Comparison of ENCODE assay signal across 25 cellular contexts in the genomic region with DNA sequence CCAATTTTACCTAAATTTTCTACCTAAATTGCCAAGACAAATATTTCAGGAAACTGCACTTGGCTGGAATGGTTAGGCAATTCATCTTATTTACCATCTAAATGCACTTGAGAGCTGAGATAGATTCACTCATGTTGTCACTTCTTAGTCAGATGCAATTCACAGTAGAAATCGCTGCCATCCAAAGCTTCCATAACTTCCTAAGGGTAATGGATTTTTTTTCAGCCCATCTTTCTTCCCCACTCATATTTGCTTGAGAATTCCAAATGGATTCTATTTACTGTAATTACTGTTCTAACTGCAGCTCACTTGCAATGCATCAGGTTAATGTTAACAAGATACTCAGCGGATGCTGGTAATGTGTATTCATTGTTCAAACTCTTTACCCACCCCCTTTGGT.
"Had no signal": no experiment of that assay in that cellular context is flagged by ENCODE, and none has a peak within 500 bp of the region (broad histone marks: within the 10 kb centered on the region; RNA-seq: fewer than 3 reads in every experiment).

No MANE protein-coding gene starts in this region.

- H3K36me3 Mint-ChIP-seq: activated naive CD4-positive, alpha-beta T cell treated with anti-CD3 and anti-CD28 coated beads, Interleukin-2, amount 50 U/mL, for 72 hours; WTC11 had no signal

- H3K4me3 Mint-ChIP-seq: activated CD8-positive, alpha-beta T cell treated with anti-CD3 and anti-CD28 coated beads, Interleukin-2, amount 10 ng/mL, durations not matched to agents 7 days and 5 days; activated naive CD8-positive, alpha-beta T cell treated with anti-CD3 and anti-CD28 coated beads, Interleukin-2, amount 50 U/mL, for 24 hours; T-helper 17 cell; WTC11 had no signal

- H3K27ac ChIP-seq: ascending aorta, body of pancreas, coronary artery had no signal

- H3K9me3 Mint-ChIP-seq: activated naive CD4-positive, alpha-beta T cell treated with anti-CD3 and anti-CD28 coated beads, Interleukin-2, amount 50 U/mL, for 72 hours; activated naive CD8-positive, alpha-beta T cell treated with anti-CD3 and anti-CD28 coated beads, Interleukin-2, amount 50 U/mL, for 24 hours; WTC11 had no signal

- H3K27me3 ChIP-seq: ascending aorta, body of pancreas, MG63 had no signal

- ATAC-seq: activated CD8-positive, alpha-beta T cell treated with anti-CD3 and anti-CD28 coated beads, Interleukin-2, amount 10 ng/mL, durations not matched to agents 7 days and 5 days; activated naive CD4-positive, alpha-beta T cell treated with anti-CD3 and anti-CD28 coated beads, Interleukin-2, amount 50 U/mL, for 72 hours; activated naive CD8-positive, alpha-beta T cell treated with anti-CD3 and anti-CD28 coated beads, Interleukin-2, amount 50 U/mL, for 24 hours; body of pancreas; T-helper 17 cell had no signal

- H3K27ac Mint-ChIP-seq: activated CD8-positive, alpha-beta T cell treated with anti-CD3 and anti-CD28 coated beads, Interleukin-2, amount 10 ng/mL, durations not matched to agents 7 days and 5 days; activated naive CD4-positive, alpha-beta T cell treated with anti-CD3 and anti-CD28 coated beads, Interleukin-2, amount 50 U/mL, for 72 hours; activated naive CD8-positive, alpha-beta T cell treated with anti-CD3 and anti-CD28 coated beads, Interleukin-2, amount 50 U/mL, for 24 hours; T-helper 17 cell; WTC11 had no signal

- H3K4me3 ChIP-seq: ascending aorta, body of pancreas, coronary artery, MG63 had no signal

- H3K36me3 ChIP-seq: ascending aorta, MG63 had no signal

- H3K4me1 Mint-ChIP-seq: activated naive CD8-positive, alpha-beta T cell treated with anti-CD3 and anti-CD28 coated beads, Interleukin-2, amount 50 U/mL, for 24 hours; T-helper 17 cell had no signal

- H3K27me3 Mint-ChIP-seq: activated naive CD8-positive, alpha-beta T cell treated with anti-CD3 and anti-CD28 coated beads, Interleukin-2, amount 50 U/mL, for 24 hours; T-helper 17 cell had no signal

- DNase-seq: activated CD4-positive, alpha-beta T cell treated with anti-CD3 and anti-CD28 coated beads for 48 hours; activated CD4-positive, alpha-beta T cell treated with anti-CD3 and anti-CD28 coated beads, Interleukin-2, amount 50 U/mL, for 4 hours; activated CD4-positive, CD25-positive, alpha-beta regulatory T cell treated with anti-CD3 and anti-CD28 coated beads, Interleukin-2, amount 50 U/mL, for 72 hours; activated CD8-positive, alpha-beta memory T cell treated with anti-CD3 and anti-CD28 coated beads, Interleukin-2, amount 50 U/mL, for 48 hours; activated CD8-positive, alpha-beta T cell treated with anti-CD3 and anti-CD28 coated beads, Interleukin-2, amount 10 ng/mL, durations not matched to agents 7 days and 5 days; activated effector memory CD4-positive, alpha-beta T cell treated with Interleukin-2 at 50 U/mL for 16 hours; activated naive CD4-positive, alpha-beta T cell treated with Interleukin-2 at 50 U/mL for 16 hours; activated naive CD8-positive, alpha-beta T cell treated with anti-CD3 and anti-CD28 coated beads, Interleukin-2, amount 50 U/mL, for 24 hours; activated T-cell treated with anti-CD3 and anti-CD28 coated beads, Interleukin-2, amount 50 U/mL, for 1 hour; amniotic stem cell; body of pancreas; central memory CD4-positive, alpha-beta T cell; MG63; MV-4-11; NCI-H1436; NCI-H1694 treated with DMSO at 0.1 percent for 48 hours; NCI-H446; NCI-H526; SIG-M5; T-helper 17 cell; T-helper 9 cell had no signal

- H3K4me1 ChIP-seq: ascending aorta, body of pancreas had no signal

- H3K9me3 ChIP-seq: ascending aorta, body of pancreas, MG63 had no signal
